Comparison of ENCODE assay signal across 38 cellular contexts in genomic region chr1:179630719-179631118, GRCh38. TPM values are rescaled to one million over a fixed set of nuclear protein-coding genes. Genes with fewer than 3 reads are reported as not detected.
"Had no signal": no experiment of that assay in that cellular context is flagged by ENCODE, and none has a peak within 500 bp of the region (broad histone marks: within the 10 kb centered on the region; RNA-seq: fewer than 3 reads in every experiment).

No MANE protein-coding gene starts in this region.

- H3K9me3 ChIP-seq: MG63 had no signal

- H3K36me3 ChIP-seq: MG63 had no signal

- H3K4me3 ChIP-seq: MG63 had no signal

- DNase-seq: Kasumi-1, MG63, MM.1S, NCI-H1048, NCI-H1092, NCI-H1092 treated with DMSO at 0.1 percent for 48 hours, NCI-H1105, NCI-H1105 treated with DMSO at 0.1 percent for 48 hours, NCI-H1417, NCI-H1417 treated with DMSO at 0.1 percent for 48 hours, NCI-H1436, NCI-H1436 treated with DMSO at 0.1 percent for 48 hours, NCI-H146, NCI-H1694, NCI-H1694 treated with DMSO at 0.1 percent for 48 hours, NCI-H187, NCI-H187 treated with DMSO at 0.1 percent for 48 hours, NCI-H1930, NCI-H2029, NCI-H2029 treated with DMSO at 0.1 percent for 48 hours, NCI-H2081, NCI-H2081 treated with DMSO at 0.1 percent for 48 hours, NCI-H2107, NCI-H2171, NCI-H2171 treated with DMSO at 0.1 percent for 48 hours, NCI-H2227 treated with DMSO at 0.1 percent for 48 hours, NCI-H226, NCI-H345, NCI-H446, NCI-H446 treated with DMSO at 0.1 percent for 48 hours, NCI-H510A, NCI-H510A treated with DMSO at 0.1 percent for 48 hours, NCI-H524, NCI-H524 treated with DMSO at 0.1 percent for 48 hours had no signal

RNA-seq across cellular contexts. Expression of gene TDRD5, which starts 39.1 kb away (rescaled TPM):
- total RNA-seq: LHCN-M2, M059J, MCF 10A had no signal

RNA-seq across cellular contexts. Expression of gene NPHS2, which starts 55.0 kb away (rescaled TPM):
- total RNA-seq: LHCN-M2, M059J, MCF 10A, NCI-H460 had no signal
